In genomic region chr17:37483311-37484039, GRCh38 we compare ENCODE assay signal across 10 cellular contexts. TPM values are rescaled to one million over a fixed set of nuclear protein-coding genes. Genes with fewer than 3 reads are reported as not detected.
A peak's percentile ranks its signal among the peaks of the same experiment; 100 is the strongest.
DNase-seq lines count a peak whose midpoint lies in the region; ATAC-seq and TF ChIP-seq lines count a peak whose summit lies in the region.
"Had no signal": no experiment of that assay in that cellular context is flagged by ENCODE, and none has a peak within 500 bp of the region (broad histone marks: within the 10 kb centered on the region; RNA-seq: fewer than 3 reads in every experiment).

No MANE protein-coding gene starts in this region.

- H3K4me1 Mint-ChIP-seq in activated naive CD8-positive, alpha-beta T cell treated with anti-CD3 and anti-CD28 coated beads for 36 hours, result peaks cover 16% of the 10 kb centered on the region

- no peaks in the 10 kb centered on the region for H3K79me2 ChIP-seq in mesendoderm (ENCODE audit: control insufficient read depth, insufficient read depth, low read length)

- H3K4me2 ChIP-seq in mesendoderm (ENCODE audit: low read length), result no peak overlapping the region
- H3K4me2 ChIP-seq: KMS-11 had no signal

- TF ChIP-seq CTCF in AG10803 (conservative IDR thresholded peaks at IDR 0.05; ENCODE audit: low read length) (no peak), HEK293 (tag by site-specific recombination; IDR thresholded peaks at IDR 0.05) (no peak)

- H2AK5ac ChIP-seq in mesendoderm (ENCODE audit: low read length), result no peak overlapping the region

- H3K4me3 Mint-ChIP-seq in activated naive CD8-positive, alpha-beta T cell treated with anti-CD3 and anti-CD28 coated beads for 36 hours, result no peak overlapping the region

- H3K4ac ChIP-seq in mesendoderm (ENCODE audit: low read depth, low read length), result no peak overlapping the region

- no peak overlapping the region for H3K9ac ChIP-seq in mesendoderm (ENCODE audit: low read length)
- H3K9ac ChIP-seq: KMS-11 had no signal

- H3K27me3 Mint-ChIP-seq in activated naive CD8-positive, alpha-beta T cell treated with anti-CD3 and anti-CD28 coated beads for 36 hours, result no peaks in the 10 kb centered on the region

- H3K56ac ChIP-seq in mesendoderm (ENCODE audit: low read length), result peak overlapping the region; percentile 17

- H3K4me3 ChIP-seq in AG10803 (ENCODE audit: low read length), result no peak overlapping the region
- no peak overlapping the region for H3K4me3 ChIP-seq in HEK293 (ENCODE audit: low read depth, low read length)
- no peak overlapping the region for H3K4me3 ChIP-seq in mesendoderm (ENCODE audit: low read length)

- ATAC-seq in HG03520 (IDR thresholded peaks at IDR 0.05; ENCODE audit: unreplicated experiment) (no peak), HG03045 (IDR thresholded peaks at IDR 0.05; ENCODE audit: unreplicated experiment) (no peak)

- CTCF ChIA-PET in HEK293 (lab: Yijun Ruan, JAX), result interaction anchor here (0.7 to 1.4 kb wide), 4 partner anchors 11 to 308 kb away, joined by 3 to 4 read pairs (median 3); no protein-coding TSS in a partner anchor

- H3K36me3 ChIP-seq in HEK293 (ENCODE audit: control insufficient read depth in 2 of 2, insufficient read depth in 1 of 2, low read length in 2 of 2) (peaks cover 13 to 17% of the 10 kb centered on the region in 2 experiments), mesendoderm (ENCODE audit: control insufficient read depth, insufficient read depth, low read length) (no peaks in the 10 kb centered on the region)

- H3K4me1 ChIP-seq in HEK293 (ENCODE audit: control insufficient read depth, insufficient read depth, low read length), result peaks cover 21% of the 10 kb centered on the region
- no peaks in the 10 kb centered on the region for H3K4me1 ChIP-seq in mesendoderm (ENCODE audit: control insufficient read depth, low read depth, low read length)

- no peaks in the 10 kb centered on the region for H3K9me3 Mint-ChIP-seq in activated naive CD8-positive, alpha-beta T cell treated with anti-CD3 and anti-CD28 coated beads for 36 hours

- no peak overlapping the region for H2BK120ac ChIP-seq in mesendoderm (ENCODE audit: low read depth, low read length)

- WGBS in mesendoderm (ENCODE audit: extremely low coverage, insufficient coverage, low lambda C conversion rate), result no CpG with 5 or more reads among the region's 5 CpGs

- H3K27me3 ChIP-seq in mesendoderm (ENCODE audit: insufficient read depth, low read length, poor library complexity), result no peaks in the 10 kb centered on the region

- no peaks in the 10 kb centered on the region for H3K9me3 ChIP-seq in HEK293 (ENCODE audit: control insufficient read depth, insufficient read depth, low read depth, low read length)

- peak overlapping the region; percentile 72 for H3K27ac Mint-ChIP-seq in activated naive CD8-positive, alpha-beta T cell treated with anti-CD3 and anti-CD28 coated beads for 36 hours

- H3K79me1 ChIP-seq in mesendoderm (ENCODE audit: low read length), result no peaks in the 10 kb centered on the region

- H3K36me3 Mint-ChIP-seq in activated naive CD8-positive, alpha-beta T cell treated with anti-CD3 and anti-CD28 coated beads for 36 hours, result peaks cover 11% of the 10 kb centered on the region

- peak; percentile 95 for DNase-seq in AG10803 (ENCODE audit: low read depth)
- DNase-seq in activated naive CD8-positive, alpha-beta T cell treated with anti-CD3 and anti-CD28 coated beads for 36 hours, result no peak
- peak; percentile 65 for DNase-seq in mesendoderm
- no peak for DNase-seq in hippocampal formation (lab: John Stamatoyannopoulos, UW)
- DNase-seq in SKM-1 (lab: John Stamatoyannopoulos, UW; ENCODE audit: unreplicated experiment), result no peak
- DNase-seq: stimulated activated CD4-positive, alpha-beta T cell treated with anti-CD3 and anti-CD28 coated beads, Interleukin-1b, Interleukin-23, amount 100 ng/mL, for 48 hours had no signal

- no peak overlapping the region for H2BK5ac ChIP-seq in mesendoderm (ENCODE audit: low read length)

- POLR2A ChIA-PET in HEK293 (lab: Yijun Ruan, JAX), result interaction anchor here (0.7 to 1.3 kb wide), 3 partner anchors 8 to 76 kb away, joined by 3 to 6 read pairs (median 3); partner anchors contain the start of genes ACACA and TADA2A

- peak overlapping the region; percentile 63 for H3K18ac ChIP-seq in mesendoderm (ENCODE audit: low read length)

- H3K27ac ChIP-seq in HEK293 (ENCODE audit: extremely low read depth, low read depth, low read length) (no peak overlapping the region), mesendoderm (ENCODE audit: low read depth, low read length) (no peak overlapping the region)
- H3K27ac ChIP-seq: KMS-11 had no signal

- H4K5ac ChIP-seq in mesendoderm (ENCODE audit: low read length), result no peak overlapping the region

- H4K8ac ChIP-seq in mesendoderm (ENCODE audit: low read depth, low read length), result no peak overlapping the region

- no peak overlapping the region for H2BK15ac ChIP-seq in mesendoderm (replicated peaks; ENCODE audit: low read depth)

- H3K23ac ChIP-seq in mesendoderm (ENCODE audit: low read length), result no peak overlapping the region

TF ChIP-seq in HEK293, 187 proteins besides CTCF, POLR2A, EP300 and RAD21 (continues in another document):
- TF ChIP-seq ZNF398 (tag by site-specific recombination; IDR thresholded peaks at IDR 0.05), result peak; percentile 79
- TF ChIP-seq PRDM6 (tag by site-specific recombination; IDR thresholded peaks at IDR 0.05), result peak; percentile 58; the same call in 1 of the 2 replicates
- peak; percentile 79 for TF ChIP-seq OSR2 (tag by site-specific recombination; IDR thresholded peaks at IDR 0.05)
- TF ChIP-seq ZNF404 (tag by site-specific recombination; IDR thresholded peaks at IDR 0.05), result no peak
- TF ChIP-seq ZSCAN4 (tag by site-specific recombination; IDR thresholded peaks at IDR 0.05), result no peak
- 0 out of 2 replicates have a peak, but pooled peaks have one; percentile 47 for TF ChIP-seq ATF2 (tag by site-specific recombination; IDR thresholded peaks at IDR 0.05; ENCODE audit: low read depth)
- TF ChIP-seq ZNF423 (tag by site-specific recombination; IDR thresholded peaks at IDR 0.05), result peak; percentile 49
- TF ChIP-seq WT1 (tag by site-specific recombination; IDR thresholded peaks at IDR 0.05), result no peak
- TF ChIP-seq ZNF354C (tag by site-specific recombination; IDR thresholded peaks at IDR 0.05; ENCODE audit: borderline replicate concordance, low read depth), result no peak
- peak; percentile 34; the same call in 1 of the 2 replicates for TF ChIP-seq ZBTB20 (tag by site-specific recombination; IDR thresholded peaks at IDR 0.05)
- peak; percentile 69 for TF ChIP-seq ZBTB8A (tag by site-specific recombination; IDR thresholded peaks at IDR 0.05)

RNA-seq across cellular contexts. Expression of gene DUSP14, which starts 6.2 kb away (rescaled TPM):
- 10 to 100 TPM; 15.1 to 15.3 TPM for total RNA-seq in activated naive CD8-positive, alpha-beta T cell treated with anti-CD3 and anti-CD28 coated beads for 36 hours
- polyA plus RNA-seq in mesendoderm (2013, experiment 1 of 2), result 15.9 TPM
- polyA plus RNA-seq in mesendoderm (2013, experiment 2 of 2), result 15.9 TPM

Comparison
In these comparisons a context has a peak if more than half of its experiments do, and no peak if none do; other contexts are left out.
1. DNase-seq: peak in AG10803 (single experiment) and mesendoderm (single experiment); none in activated naive CD8-positive, alpha-beta T cell treated with anti-CD3 and anti-CD28 coated beads for 36 hours (single experiment), hippocampal formation (0 of 2) and SKM-1 (single experiment).